ENCODE assay signal across 13 cellular contexts in genomic region chr21:16954787-16955186, GRCh38.
A peak's percentile ranks its signal among the peaks of the same experiment; 100 is the strongest.
DNase-seq lines count a peak whose midpoint lies in the region; ATAC-seq and TF ChIP-seq lines count a peak whose summit lies in the region.
"Had no signal": no experiment of that assay in that cellular context is flagged by ENCODE, and none has a peak within 500 bp of the region (broad histone marks: within the 10 kb centered on the region; RNA-seq: fewer than 3 reads in every experiment).

No MANE protein-coding gene starts in this region.

- H3K79me2 ChIP-seq in hepatocyte = no peaks in the 10 kb centered on the region

- WGBS in hepatocyte (ENCODE audit: low lambda C conversion rate, missing lambda C conversion rate) = 13% methylated on average over 1 of the region's 1 CpG

- H3K9me3 ChIP-seq in MG63 (no peaks in the 10 kb centered on the region), hepatocyte (ENCODE audit: low read depth) (no peaks in the 10 kb centered on the region)
- H3K9me3 ChIP-seq: BLaER1 treated with 17β-estradiol and CSF1 and Interleukin-3, amounts not matched to agents 10 nM and 100 nM had no signal

- no peaks in the 10 kb centered on the region for H4K20me1 ChIP-seq in hepatocyte (ENCODE audit: insufficient read depth, poor library complexity, severe bottlenecking)
- H4K20me1 ChIP-seq: BLaER1 treated with 17β-estradiol and CSF1 and Interleukin-3, amounts not matched to agents 10 nM and 100 nM had no signal

- no peak for ATAC-seq in HG02981 (IDR thresholded peaks at IDR 0.05; ENCODE audit: unreplicated experiment)
- ATAC-seq: CD8-positive, alpha-beta T cell had no signal

- no peaks in the 10 kb centered on the region for H3K4me1 ChIP-seq in hepatocyte (ENCODE audit: insufficient read depth)
- H3K4me1 ChIP-seq: BLaER1 treated with 17β-estradiol and CSF1 and Interleukin-3, amounts not matched to agents 10 nM and 100 nM had no signal

- DNase-seq in MG63 (peak; percentile 3), NCI-H82 (lab: John Stamatoyannopoulos, UW) (peak; percentile 89), hepatocyte (ENCODE audit: low spot score) (peak; percentile 9), HT-29 (ENCODE audit: low spot score) (no peak), DMS 273 treated with DMSO at 0.1 percent for 48 hours (lab: John Stamatoyannopoulos, UW) (no peak)
- DNase-seq: Calu3; CD8-positive, alpha-beta T cell; DMS53; DND-41; EL; H9 had no signal

- H3K27me3 ChIP-seq in MG63 (no peaks in the 10 kb centered on the region), hepatocyte (no peaks in the 10 kb centered on the region)
- H3K27me3 ChIP-seq: BLaER1 treated with 17β-estradiol and CSF1 and Interleukin-3, amounts not matched to agents 10 nM and 100 nM had no signal

- H2AFZ ChIP-seq in hepatocyte = no peak overlapping the region

- TF ChIP-seq CTCF in hepatocyte (IDR thresholded peaks at IDR 0.05; ENCODE audit: poor library complexity) = no peak

- H3K27ac ChIP-seq in hepatocyte = no peak overlapping the region
- H3K27ac ChIP-seq: BLaER1 treated with 17β-estradiol and CSF1 and Interleukin-3, amounts not matched to agents 10 nM and 100 nM had no signal

- H3K9me2 ChIP-seq in hepatocyte (replicated peaks; ENCODE audit: insufficient read depth) = no peaks in the 10 kb centered on the region

- H3K4me2 ChIP-seq in hepatocyte = no peak overlapping the region
- H3K4me2 ChIP-seq: BLaER1 treated with 17β-estradiol and CSF1 and Interleukin-3, amounts not matched to agents 10 nM and 100 nM had no signal

- H3K4me3 ChIP-seq in MG63 (no peak overlapping the region), hepatocyte (no peak overlapping the region)
- H3K4me3 ChIP-seq: BLaER1 treated with 17β-estradiol and CSF1 and Interleukin-3, amounts not matched to agents 10 nM and 100 nM had no signal

- H3K36me3 ChIP-seq in MG63 = no peaks in the 10 kb centered on the region
- no peaks in the 10 kb centered on the region for H3K36me3 ChIP-seq in hepatocyte (replicated peaks; ENCODE audit: insufficient read depth, low read depth)
- H3K36me3 ChIP-seq: BLaER1 treated with 17β-estradiol and CSF1 and Interleukin-3, amounts not matched to agents 10 nM and 100 nM had no signal

Comparison
In these comparisons a context has a peak if more than half of its experiments do, and no peak if none do; other contexts are left out.
1. DNase-seq: peak in MG63 (single experiment), NCI-H82 (single experiment) and hepatocyte (single experiment); none in HT-29 (single experiment) and DMS 273 treated with DMSO at 0.1 percent for 48 hours (single experiment).